Comparison of ENCODE assay signal across 11 cellular contexts in the genomic region with DNA sequence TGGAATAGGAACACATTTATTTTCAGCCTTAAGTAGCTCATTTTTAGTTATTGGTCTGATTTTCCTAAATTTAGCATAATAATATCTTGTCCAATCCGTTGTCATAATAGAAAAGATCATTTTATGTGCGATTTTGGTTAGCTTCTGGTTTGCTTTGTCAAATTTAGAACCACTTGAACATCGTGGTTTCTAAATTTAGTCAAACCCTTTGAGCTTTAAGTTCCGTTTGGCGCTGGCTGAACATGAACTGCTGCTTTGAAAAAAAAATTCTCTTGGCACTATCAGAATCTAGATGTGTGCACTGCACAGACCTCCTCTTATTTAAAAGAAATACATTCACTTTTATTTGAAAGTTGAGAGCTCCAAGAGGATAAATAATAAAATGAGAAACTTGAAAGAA.
DNase-seq lines count a peak whose midpoint lies in the region; ATAC-seq and TF ChIP-seq lines count a peak whose summit lies in the region.
"Had no signal": no experiment of that assay in that cellular context is flagged by ENCODE, and none has a peak within 500 bp of the region (broad histone marks: within the 10 kb centered on the region; RNA-seq: fewer than 3 reads in every experiment).

No MANE protein-coding gene starts in this region.

- H3K27me3 ChIP-seq in CD8-positive, alpha-beta T cell (ENCODE audit: insufficient read depth, low read length) = no peaks in the 10 kb centered on the region
- H3K27me3 ChIP-seq in Karpas-422 (ENCODE audit: low read length) = no peaks in the 10 kb centered on the region
- no peaks in the 10 kb centered on the region for H3K27me3 ChIP-seq in ascending aorta

- no peak for DNase-seq in CD8-positive, alpha-beta T cell
- DNase-seq in Karpas-422 = peak; percentile 57
- DNase-seq in activated naive CD4-positive, alpha-beta T cell treated with anti-CD3 and anti-CD28 coated beads, Interleukin-2, amount 50 U/mL, for 72 hours (ENCODE audit: low spot score in 2 of 2) = peak in 1 of 2 donors; percentile 18
- DNase-seq in posterior vena cava (ENCODE audit: low spot score) = no peak
- DNase-seq in NK-92 treated with Interleukin-12 subunit alpha and Interleukin-12 subunit beta, amount 100 ng/mL, for 24 hours (lab: John Stamatoyannopoulos, UW) = no peak
- no peak for DNase-seq in lower leg skin (ENCODE audit: low spot score in 2 of 2)
- DNase-seq in ascending aorta (ENCODE audit: low spot score in 2 of 2) = no peak
- DNase-seq: activated CD4-positive, alpha-beta T cell treated with anti-CD3 and anti-CD28 coated beads, Interleukin-2, amount 50 U/mL, for 4 hours; Calu3 had no signal

- 32 to 34% methylated on average over 5 of the region's 5 CpGs for WGBS in lower leg skin, 2 donors

- H3K9me2 ChIP-seq in Karpas-422 (replicated peaks; ENCODE audit: insufficient read depth, low read length) = no peaks in the 10 kb centered on the region

- H3K9ac ChIP-seq in Karpas-422 (ENCODE audit: low read length) = no peak overlapping the region

- TF ChIP-seq CTCF in CD8-positive, alpha-beta T cell (IDR thresholded peaks at IDR 0.05) = no peak
- no peak for TF ChIP-seq CTCF in lower leg skin (IDR thresholded peaks at IDR 0.05)
- no peak for TF ChIP-seq CTCF in ascending aorta (IDR thresholded peaks at IDR 0.05)

- H3K4me2 ChIP-seq in Karpas-422 (ENCODE audit: low read depth, low read length, poor library complexity, severe bottlenecking) = peak overlapping the region; percentile 21

- H3K36me3 ChIP-seq in CD8-positive, alpha-beta T cell (ENCODE audit: insufficient read depth, low read length) = no peaks in the 10 kb centered on the region
- H3K36me3 ChIP-seq in Karpas-422 (ENCODE audit: insufficient read depth, low read length) = no peaks in the 10 kb centered on the region
- no peaks in the 10 kb centered on the region for H3K36me3 ChIP-seq in ascending aorta

- H3K4me1 Mint-ChIP-seq in CD8-positive, alpha-beta T cell (ENCODE audit: low read depth) = peaks cover 22% of the 10 kb centered on the region
- H3K4me1 Mint-ChIP-seq: neural crest cell had no signal

- no peaks in the 10 kb centered on the region for H3K79me2 ChIP-seq in Karpas-422 (ENCODE audit: low read length)

- no peak overlapping the region for H3K4me3 ChIP-seq in CD8-positive, alpha-beta T cell (ENCODE audit: low read depth, low read length)
- H3K4me3 ChIP-seq in Karpas-422 (ENCODE audit: low read length) (no peak overlapping the region), lower leg skin (ENCODE audit: low read depth, poor library complexity, severe bottlenecking) (no peak overlapping the region), ascending aorta (no peak overlapping the region)

- no peaks in the 10 kb centered on the region for H4K20me1 ChIP-seq in Karpas-422 (ENCODE audit: insufficient read depth, low read depth, low read length)

- H3K4me1 ChIP-seq in CD8-positive, alpha-beta T cell (ENCODE audit: insufficient read depth, low read length) = peaks cover 20% of the 10 kb centered on the region
- peaks cover 16% of the 10 kb centered on the region for H3K4me1 ChIP-seq in Karpas-422 (ENCODE audit: low read length)
- H3K4me1 ChIP-seq in ascending aorta = no peaks in the 10 kb centered on the region

- intact Hi-C loops in CD8-positive, alpha-beta T cell (cut with DNase I, micrococcal nuclease) = loop anchor here in 1 of 2 experiments (5.0 kb wide), 1 partner anchor 97 kb away; no protein-coding TSS in a partner anchor
- intact Hi-C loops in posterior vena cava (cut with DNase I) = no loop called here
- intact Hi-C loops in lower leg skin (cut with DNase I; ENCODE audit: low total_unique reads) = no loop called here
- intact Hi-C loops in ascending aorta (cut with DNase I) = no loop called here

- POLR2A ChIA-PET in CD8-positive, alpha-beta T cell (lab: Charles Lee) = interaction anchor here (0.6 to 0.8 kb wide), 3 partner anchors 9 to 835 kb away, joined by 3 to 7 read pairs (median 4); no protein-coding TSS in a partner anchor

- H2AFZ ChIP-seq in Karpas-422 (ENCODE audit: low read length) = no peak overlapping the region

- CTCF ChIA-PET in CD8-positive, alpha-beta T cell (lab: Charles Lee) = no interaction called here

- H3K4me3 Mint-ChIP-seq in CD8-positive, alpha-beta T cell = peak overlapping the region; percentile 3
- H3K4me3 Mint-ChIP-seq: neural crest cell had no signal

- no peak overlapping the region for H3K27ac ChIP-seq in CD8-positive, alpha-beta T cell (ENCODE audit: low read depth, low read length)
- H3K27ac ChIP-seq in Karpas-422 (ENCODE audit: low read length) (no peak overlapping the region), ascending aorta (no peak overlapping the region)

- H3K36me3 Mint-ChIP-seq in CD8-positive, alpha-beta T cell = no peaks in the 10 kb centered on the region
- no peaks in the 10 kb centered on the region for H3K36me3 Mint-ChIP-seq in activated naive CD4-positive, alpha-beta T cell treated with anti-CD3 and anti-CD28 coated beads, Interleukin-2, amount 50 U/mL, for 72 hours

- no peaks in the 10 kb centered on the region for H3K9me3 Mint-ChIP-seq in CD8-positive, alpha-beta T cell
- no peaks in the 10 kb centered on the region for H3K9me3 Mint-ChIP-seq in activated naive CD4-positive, alpha-beta T cell treated with anti-CD3 and anti-CD28 coated beads, Interleukin-2, amount 50 U/mL, for 72 hours
- H3K9me3 Mint-ChIP-seq: neural crest cell had no signal

- no peaks in the 10 kb centered on the region for H3K27me3 Mint-ChIP-seq in CD8-positive, alpha-beta T cell (ENCODE audit: low read depth)

- TF ChIP-seq POLR2A in lower leg skin (IDR thresholded peaks at IDR 0.05) = no peak

- no peak for ATAC-seq in CD8-positive, alpha-beta T cell
- peak; percentile 75 for ATAC-seq in GM19351 (IDR thresholded peaks at IDR 0.05; ENCODE audit: unreplicated experiment)
- peak; percentile 68 to 93 for ATAC-seq in activated naive CD4-positive, alpha-beta T cell treated with anti-CD3 and anti-CD28 coated beads, Interleukin-2, amount 50 U/mL, for 72 hours

- H3K9me3 ChIP-seq in CD8-positive, alpha-beta T cell (ENCODE audit: low read length) = no peaks in the 10 kb centered on the region
- H3K9me3 ChIP-seq in Karpas-422 (ENCODE audit: low read length) (no peaks in the 10 kb centered on the region), ascending aorta (no peaks in the 10 kb centered on the region)

- no peak overlapping the region for H3K27ac Mint-ChIP-seq in CD8-positive, alpha-beta T cell
- H3K27ac Mint-ChIP-seq in activated naive CD4-positive, alpha-beta T cell treated with anti-CD3 and anti-CD28 coated beads, Interleukin-2, amount 50 U/mL, for 72 hours = no peak overlapping the region
